In the genomic region with DNA sequence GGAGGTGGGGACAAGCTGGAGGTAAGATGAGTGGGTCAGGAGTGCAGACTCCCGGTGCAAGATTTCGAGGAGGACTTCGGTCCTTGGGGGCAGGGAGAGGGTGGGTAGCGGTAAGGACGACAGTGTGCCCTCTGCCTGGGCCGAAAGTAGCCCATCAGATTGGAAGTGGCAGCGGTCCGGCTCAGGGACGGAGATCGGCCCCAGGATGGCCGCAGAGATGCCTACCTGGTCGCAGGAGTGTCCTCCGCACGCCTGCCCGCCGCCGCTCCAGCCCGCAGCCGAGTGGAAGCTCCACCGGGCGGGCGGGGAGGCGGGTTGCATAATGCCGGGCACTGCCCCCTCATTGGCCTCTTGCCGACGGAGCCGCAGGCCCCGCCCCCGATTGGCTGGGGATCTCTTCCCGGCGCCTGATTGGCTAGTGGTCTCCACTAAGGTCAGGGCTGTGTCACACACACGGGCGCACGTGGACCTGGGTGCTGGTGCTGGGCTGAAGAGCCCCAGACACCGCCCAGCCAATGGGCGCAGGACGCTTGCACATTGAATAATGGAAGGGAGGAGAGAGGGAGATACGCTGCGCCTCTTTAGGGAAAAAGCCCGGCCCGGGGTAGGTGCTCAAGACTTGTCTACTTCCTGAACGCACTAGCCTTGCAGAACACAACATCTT, we compare ENCODE assay signal across 8 cellular contexts. TPM values are rescaled to one million over a fixed set of nuclear protein-coding genes. Genes with fewer than 3 reads are reported as not detected.
A peak's percentile ranks its signal among the peaks of the same experiment; 100 is the strongest.
DNase-seq lines count a peak whose midpoint lies in the region; ATAC-seq and TF ChIP-seq lines count a peak whose summit lies in the region.

TSS of gene PER1 (minus strand) at position 293 of the 664 bp plus-strand sequence. CDS start 1,698 bp downstream, outside the sequence.

- peak; percentile 89 for DNase-seq in NCI-H510A (lab: John Stamatoyannopoulos, UW)
- peak; percentile 95 for DNase-seq in activated CD4-positive, alpha-beta T cell treated with anti-CD3 and anti-CD28 coated beads for 48 hours
- peak; percentile 97 for DNase-seq in colonic mucosa
- peak; percentile 61 to 74 for DNase-seq in stimulated activated CD4-positive, alpha-beta T cell treated with anti-CD3 and anti-CD28 coated beads, Interleukin-1b, Interleukin-23, amount 100 ng/mL, for 1 hour (ENCODE audit: low read depth in 2 of 2)

- peak within 1 kb of the TSS; percentile 93 to 100 for H3K9ac ChIP-seq in colonic mucosa (ENCODE audit: low read depth in 2 of 2, low read length in 2 of 2)

- H3K27ac ChIP-seq in C4-2B = peak within 1 kb of the TSS; percentile 76
- H3K27ac ChIP-seq in colonic mucosa = peak within 1 kb of the TSS; percentile 93
- peak within 1 kb of the TSS; percentile 100 for H3K27ac ChIP-seq in layer of hippocampus (ENCODE audit: low read depth, low read length)

- H3K4me1 ChIP-seq in colonic mucosa = peaks cover 21% of the 10 kb centered on the region

- no peaks in the 10 kb centered on the region for H3K27me3 ChIP-seq in colonic mucosa
- H3K27me3 ChIP-seq in layer of hippocampus (ENCODE audit: control insufficient read depth, insufficient read depth, low read length) = no peaks in the 10 kb centered on the region

- H3K36me3 ChIP-seq in colonic mucosa = peaks cover 18% of the 10 kb centered on the region

- H3K4me3 ChIP-seq in colonic mucosa = peak within 1 kb of the TSS; percentile 55

- peak; percentile 25 for ATAC-seq in HG02588 (IDR thresholded peaks at IDR 0.05; ENCODE audit: unreplicated experiment)
- no peak for ATAC-seq in GM18511 (IDR thresholded peaks at IDR 0.05; ENCODE audit: unreplicated experiment)

- no peaks in the 10 kb centered on the region for H3K9me3 ChIP-seq in colonic mucosa

- intact Hi-C loops in colonic mucosa (cut with DNase I) = no loop called here

- TF ChIP-seq CTCF in C4-2B (conservative IDR thresholded peaks at IDR 0.05) (no peak), colonic mucosa (IDR thresholded peaks at IDR 0.05) (no peak)

RNA-seq across cellular contexts. Expression of gene PER1, which starts in this region (rescaled TPM):
- total RNA-seq in colonic mucosa = 10 to 100 TPM; 19.7 to 43.6 TPM
